In genomic region chr15:91238664-91239428, GRCh38 we compare ENCODE assay signal across 20 cellular contexts.
A peak's percentile ranks its signal among the peaks of the same experiment; 100 is the strongest.
DNase-seq lines count a peak whose midpoint lies in the region; ATAC-seq, FAIRE-seq and TF ChIP-seq lines count a peak whose summit lies in the region.
"Had no signal": no experiment of that assay in that cellular context is flagged by ENCODE, and none has a peak within 500 bp of the region (broad histone marks: within the 10 kb centered on the region; RNA-seq: fewer than 3 reads in every experiment).

No MANE protein-coding gene starts in this region.

- H3K27ac Mint-ChIP-seq in brain, result peak overlapping the region in 3 of 5 experiments; percentile 10 to 61 (median 19)
- H3K27ac Mint-ChIP-seq: CD4-positive, alpha-beta T cell had no signal

- no peaks in the 10 kb centered on the region for H3K4me1 ChIP-seq in effector memory CD4-positive, alpha-beta T cell (ENCODE audit: control insufficient read depth, insufficient read depth, low read length, poor library complexity, severe bottlenecking)

- H3K4me1 Mint-ChIP-seq in brain, result peaks cover 11% of the 10 kb centered on the region

- FAIRE-seq in RCC 7860 (lab: Jason Lieb, UNC), result no peak
- FAIRE-seq: GM12878, GM19239 had no signal

- H3K27me3 Mint-ChIP-seq in brain, result peaks cover 14% of the 10 kb centered on the region

- intact Hi-C loops in left ventricle myocardium superior (cut with micrococcal nuclease), result no loop called here
- intact Hi-C loops in cardiac septum (cut with DNase I), result no loop called here

- peaks cover 0 to 2% (median 0%) of the 10 kb centered on the region in 5 experiments for H3K9me3 Mint-ChIP-seq in brain
- H3K9me3 Mint-ChIP-seq: CD4-positive, alpha-beta T cell had no signal

- no peaks in the 10 kb centered on the region for H3K36me3 ChIP-seq in effector memory CD4-positive, alpha-beta T cell (ENCODE audit: control insufficient read depth, insufficient read depth, low read length)

- H3K4me3 ChIP-seq in effector memory CD4-positive, alpha-beta T cell (ENCODE audit: insufficient read depth, low read depth, low read length, poor library complexity, severe bottlenecking), result no peak overlapping the region
- H3K4me3 ChIP-seq: GM12878, GM23248 had no signal

- peaks cover 12% of the 10 kb centered on the region for H3K27me3 ChIP-seq in effector memory CD4-positive, alpha-beta T cell (replicated peaks; ENCODE audit: control insufficient read depth, insufficient read depth, low read length, poor library complexity, severe bottlenecking)

- no peak overlapping the region for H3K27ac ChIP-seq in effector memory CD4-positive, alpha-beta T cell (ENCODE audit: insufficient read depth, low read length, poor library complexity, severe bottlenecking)
- H3K27ac ChIP-seq: GM23248 had no signal

- DNase-seq in left ventricle myocardium superior (no peak), cardiac septum (ENCODE audit: low spot score) (no peak), midbrain (lab: John Stamatoyannopoulos, UW) (peak; percentile 9), NCI-H1694 (lab: John Stamatoyannopoulos, UW) (no peak), RCC 7860 (ENCODE audit: low spot score) (no peak)
- no peak for DNase-seq in effector memory CD4-positive, alpha-beta T cell
- DNase-seq: CD4-positive, alpha-beta T cell; DMS153; GM23248; HCEC 1CT; Karpas-422; NCI-H1092; NCI-H1436 treated with DMSO at 0.1 percent for 48 hours; NCI-H2029 treated with DMSO at 0.1 percent for 48 hours; NCI-H2171; NCI-H526 treated with DMSO at 0.1 percent for 48 hours; RPMI8226 had no signal

- no peaks in the 10 kb centered on the region for H3K9me3 ChIP-seq in effector memory CD4-positive, alpha-beta T cell (ENCODE audit: control insufficient read depth, low read length)

- H3K36me3 Mint-ChIP-seq in brain, result no peaks in the 10 kb centered on the region

- no peak for TF ChIP-seq CTCF in brain (conservative IDR thresholded peaks at IDR 0.05)

- no peak overlapping the region for H3K4me3 Mint-ChIP-seq in brain
- H3K4me3 Mint-ChIP-seq: CD4-positive, alpha-beta T cell had no signal

- ATAC-seq in left ventricle myocardium superior, result peak; percentile 48
- ATAC-seq: GM12878 had no signal
